In the genomic region with DNA sequence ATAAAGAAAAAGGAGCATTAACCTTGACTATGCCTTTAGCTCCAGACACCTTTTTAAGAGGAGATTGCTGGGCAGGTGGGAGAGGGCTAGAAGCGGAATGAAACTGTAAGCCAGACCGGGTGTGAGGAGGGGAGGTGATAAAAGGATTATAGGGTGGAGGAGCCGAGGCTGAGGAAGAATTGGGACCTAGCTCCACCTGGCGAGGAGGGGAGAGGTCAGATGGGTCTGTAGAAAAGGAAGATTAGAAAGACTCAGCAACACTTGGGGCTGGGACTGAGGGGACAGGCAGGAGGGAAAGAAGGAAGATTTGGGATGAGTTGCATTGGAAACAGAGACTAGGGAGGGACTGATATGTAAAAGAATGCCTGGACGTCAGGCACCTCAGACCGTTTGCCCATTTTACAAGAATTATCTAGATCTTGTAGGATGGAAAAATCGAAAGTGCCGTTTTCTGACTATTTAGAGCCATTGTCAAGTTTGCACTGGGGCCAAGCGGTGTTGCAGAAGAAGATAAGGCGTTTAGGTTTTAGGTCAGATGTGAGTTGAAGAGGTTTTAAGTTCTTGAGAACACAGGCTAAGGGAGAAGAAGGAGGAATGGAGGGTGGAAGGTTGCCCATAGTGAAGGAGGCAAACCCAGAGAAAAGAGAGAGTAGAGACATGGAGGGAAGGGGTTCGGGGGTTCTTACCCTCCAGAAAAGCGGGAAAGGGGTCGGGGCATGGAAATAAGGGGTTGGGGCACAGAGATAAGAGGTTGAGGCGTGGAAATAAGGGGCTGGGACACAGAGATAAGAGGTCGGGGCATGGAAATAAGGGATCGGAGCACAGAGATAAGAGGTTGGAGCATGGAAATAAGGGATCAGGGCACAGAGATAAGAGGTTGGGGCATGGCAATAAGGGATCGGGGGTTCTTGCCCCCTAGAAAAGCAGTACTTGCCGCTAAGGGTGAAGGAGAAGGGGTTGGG, we compare ENCODE assay signal across 1 cellular context.
TF ChIP-seq lines count a peak whose summit lies in the region.
"Not testable (repeated sequence)": the region's sequence is repeated elsewhere in the genome, so short reads cannot be mapped to it uniquely, and the experiment has no call there.

No MANE protein-coding gene starts in this region.

TF ChIP-seq in K562, 482 proteins besides CTCF, POLR2A, EP300 and RAD21 (continued from another document and continues in another):
- TF ChIP-seq, protein P1, sequence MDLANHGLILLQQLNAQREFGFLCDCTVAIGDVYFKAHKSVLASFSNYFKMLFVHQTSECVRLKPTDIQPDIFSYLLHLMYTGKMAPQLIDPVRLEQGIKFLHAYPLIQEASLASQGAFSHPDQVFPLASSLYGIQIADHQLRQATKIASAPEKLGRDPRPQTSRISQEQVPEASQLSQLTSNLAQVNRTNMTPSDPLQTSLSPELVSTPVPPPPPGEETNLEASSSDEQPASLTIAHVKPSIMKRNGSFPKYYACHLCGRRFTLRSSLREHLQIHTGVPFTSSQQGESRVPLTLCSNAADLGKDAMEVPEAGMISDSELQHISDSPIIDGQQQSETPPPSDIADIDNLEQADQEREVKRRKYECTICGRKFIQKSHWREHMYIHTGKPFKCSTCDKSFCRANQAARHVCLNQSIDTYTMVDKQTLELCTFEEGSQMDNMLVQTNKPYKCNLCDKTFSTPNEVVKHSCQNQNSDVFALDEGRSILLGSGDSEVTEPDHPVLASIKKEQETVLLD (IDR thresholded peaks at IDR 0.05) = peak; percentile 62; the same call in 1 of the 2 replicates
- TF ChIP-seq, protein P2, sequence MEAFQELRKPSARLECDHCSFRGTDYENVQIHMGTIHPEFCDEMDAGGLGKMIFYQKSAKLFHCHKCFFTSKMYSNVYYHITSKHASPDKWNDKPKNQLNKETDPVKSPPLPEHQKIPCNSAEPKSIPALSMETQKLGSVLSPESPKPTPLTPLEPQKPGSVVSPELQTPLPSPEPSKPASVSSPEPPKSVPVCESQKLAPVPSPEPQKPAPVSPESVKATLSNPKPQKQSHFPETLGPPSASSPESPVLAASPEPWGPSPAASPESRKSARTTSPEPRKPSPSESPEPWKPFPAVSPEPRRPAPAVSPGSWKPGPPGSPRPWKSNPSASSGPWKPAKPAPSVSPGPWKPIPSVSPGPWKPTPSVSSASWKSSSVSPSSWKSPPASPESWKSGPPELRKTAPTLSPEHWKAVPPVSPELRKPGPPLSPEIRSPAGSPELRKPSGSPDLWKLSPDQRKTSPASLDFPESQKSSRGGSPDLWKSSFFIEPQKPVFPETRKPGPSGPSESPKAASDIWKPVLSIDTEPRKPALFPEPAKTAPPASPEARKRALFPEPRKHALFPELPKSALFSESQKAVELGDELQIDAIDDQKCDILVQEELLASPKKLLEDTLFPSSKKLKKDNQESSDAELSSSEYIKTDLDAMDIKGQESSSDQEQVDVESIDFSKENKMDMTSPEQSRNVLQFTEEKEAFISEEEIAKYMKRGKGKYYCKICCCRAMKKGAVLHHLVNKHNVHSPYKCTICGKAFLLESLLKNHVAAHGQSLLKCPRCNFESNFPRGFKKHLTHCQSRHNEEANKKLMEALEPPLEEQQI (IDR thresholded peaks at IDR 0.05) = peak; percentile 93
- TF ChIP-seq HDAC1 (IDR thresholded peaks at IDR 0.05) (peak in 1 of 2 experiments; percentile 64; a peak in 2 of 4 replicates), KHSRP (IDR thresholded peaks at IDR 0.05) (peak; percentile 76), MTA1 (IDR thresholded peaks at IDR 0.05; ENCODE audit: borderline replicate concordance) (peak; percentile 85), TEAD4 (IDR thresholded peaks at IDR 0.05; ENCODE audit: low read length) (peak; percentile 86), NCOA4 (IDR thresholded peaks at IDR 0.05; ENCODE audit: partially characterized antibody) (peak; percentile 29), HDAC3 (IDR thresholded peaks at IDR 0.05; ENCODE audit: borderline replicate concordance, partially characterized antibody) (peak; percentile 34), FOXM1 (IDR thresholded peaks at IDR 0.05; ENCODE audit: low read depth) (peak; percentile 92), SMARCC2 (IDR thresholded peaks at IDR 0.05; ENCODE audit: low read depth) (peak; percentile 80; the same call in 1 of the 2 replicates), CBFA2T2 (conservative IDR thresholded peaks at IDR 0.05) (peak; percentile 96), SMC3 (conservative IDR thresholded peaks at IDR 0.05; ENCODE audit: insufficient read depth, low read depth, low read length) (0 out of 2 replicates have a peak, but pooled peaks have one; percentile 19), ARID1B (IDR thresholded peaks at IDR 0.05) (peak; percentile 99), DIDO1 (tag; IDR thresholded peaks at IDR 0.05; ENCODE audit: low read depth) (0 out of 2 replicates have a peak, but pooled peaks have one; percentile 27), NFIC (IDR thresholded peaks at IDR 0.05) (peak; percentile 87), SOX6 (IDR thresholded peaks at IDR 0.05) (peak; percentile 73)
- TF ChIP-seq, protein P3, sequence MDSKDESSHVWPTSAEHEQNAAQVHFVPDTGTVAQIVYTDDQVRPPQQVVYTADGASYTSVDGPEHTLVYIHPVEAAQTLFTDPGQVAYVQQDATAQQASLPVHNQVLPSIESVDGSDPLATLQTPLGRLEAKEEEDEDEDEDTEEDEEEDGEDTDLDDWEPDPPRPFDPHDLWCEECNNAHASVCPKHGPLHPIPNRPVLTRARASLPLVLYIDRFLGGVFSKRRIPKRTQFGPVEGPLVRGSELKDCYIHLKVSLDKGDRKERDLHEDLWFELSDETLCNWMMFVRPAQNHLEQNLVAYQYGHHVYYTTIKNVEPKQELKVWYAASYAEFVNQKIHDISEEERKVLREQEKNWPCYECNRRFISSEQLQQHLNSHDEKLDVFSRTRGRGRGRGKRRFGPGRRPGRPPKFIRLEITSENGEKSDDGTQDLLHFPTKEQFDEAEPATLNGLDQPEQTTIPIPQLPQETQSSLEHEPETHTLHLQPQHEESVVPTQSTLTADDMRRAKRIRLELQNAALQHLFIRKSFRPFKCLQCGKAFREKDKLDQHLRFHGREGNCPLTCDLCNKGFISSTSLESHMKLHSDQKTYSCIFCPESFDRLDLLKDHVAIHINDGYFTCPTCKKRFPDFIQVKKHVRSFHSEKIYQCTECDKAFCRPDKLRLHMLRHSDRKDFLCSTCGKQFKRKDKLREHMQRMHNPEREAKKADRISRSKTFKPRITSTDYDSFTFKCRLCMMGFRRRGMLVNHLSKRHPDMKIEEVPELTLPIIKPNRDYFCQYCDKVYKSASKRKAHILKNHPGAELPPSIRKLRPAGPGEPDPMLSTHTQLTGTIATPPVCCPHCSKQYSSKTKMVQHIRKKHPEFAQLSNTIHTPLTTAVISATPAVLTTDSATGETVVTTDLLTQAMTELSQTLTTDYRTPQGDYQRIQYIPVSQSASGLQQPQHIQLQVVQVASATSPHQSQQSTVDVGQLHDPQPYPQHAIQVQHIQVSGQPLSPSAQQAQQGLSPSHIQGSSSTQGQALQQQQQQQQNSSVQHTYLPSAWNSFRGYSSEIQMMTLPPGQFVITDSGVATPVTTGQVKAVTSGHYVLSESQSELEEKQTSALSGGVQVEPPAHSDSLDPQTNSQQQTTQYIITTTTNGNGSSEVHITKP (IDR thresholded peaks at IDR 0.05; ENCODE audit: partially characterized antibody) = peak; percentile 27
- TF ChIP-seq, protein P4, sequence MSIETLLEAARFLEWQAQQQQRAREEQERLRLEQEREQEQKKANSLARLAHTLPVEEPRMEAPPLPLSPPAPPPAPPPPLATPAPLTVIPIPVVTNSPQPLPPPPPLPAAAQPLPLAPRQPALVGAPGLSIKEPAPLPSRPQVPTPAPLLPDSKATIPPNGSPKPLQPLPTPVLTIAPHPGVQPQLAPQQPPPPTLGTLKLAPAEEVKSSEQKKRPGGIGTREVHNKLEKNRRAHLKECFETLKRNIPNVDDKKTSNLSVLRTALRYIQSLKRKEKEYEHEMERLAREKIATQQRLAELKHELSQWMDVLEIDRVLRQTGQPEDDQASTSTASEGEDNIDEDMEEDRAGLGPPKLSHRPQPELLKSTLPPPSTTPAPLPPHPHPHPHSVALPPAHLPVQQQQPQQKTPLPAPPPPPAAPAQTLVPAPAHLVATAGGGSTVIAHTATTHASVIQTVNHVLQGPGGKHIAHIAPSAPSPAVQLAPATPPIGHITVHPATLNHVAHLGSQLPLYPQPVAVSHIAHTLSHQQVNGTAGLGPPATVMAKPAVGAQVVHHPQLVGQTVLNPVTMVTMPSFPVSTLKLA (conservative IDR thresholded peaks at IDR 0.05) = peak in 1 of 2 experiments; percentile 44; a peak in 1 of 4 replicates
- TF ChIP-seq, protein P5, sequence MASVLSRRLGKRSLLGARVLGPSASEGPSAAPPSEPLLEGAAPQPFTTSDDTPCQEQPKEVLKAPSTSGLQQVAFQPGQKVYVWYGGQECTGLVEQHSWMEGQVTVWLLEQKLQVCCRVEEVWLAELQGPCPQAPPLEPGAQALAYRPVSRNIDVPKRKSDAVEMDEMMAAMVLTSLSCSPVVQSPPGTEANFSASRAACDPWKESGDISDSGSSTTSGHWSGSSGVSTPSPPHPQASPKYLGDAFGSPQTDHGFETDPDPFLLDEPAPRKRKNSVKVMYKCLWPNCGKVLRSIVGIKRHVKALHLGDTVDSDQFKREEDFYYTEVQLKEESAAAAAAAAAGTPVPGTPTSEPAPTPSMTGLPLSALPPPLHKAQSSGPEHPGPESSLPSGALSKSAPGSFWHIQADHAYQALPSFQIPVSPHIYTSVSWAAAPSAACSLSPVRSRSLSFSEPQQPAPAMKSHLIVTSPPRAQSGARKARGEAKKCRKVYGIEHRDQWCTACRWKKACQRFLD (CRISPR knock-in tag; IDR thresholded peaks at IDR 0.05) = 0 out of 2 replicates have a peak, but pooled peaks have one; percentile 28
- TF ChIP-seq, protein P6, sequence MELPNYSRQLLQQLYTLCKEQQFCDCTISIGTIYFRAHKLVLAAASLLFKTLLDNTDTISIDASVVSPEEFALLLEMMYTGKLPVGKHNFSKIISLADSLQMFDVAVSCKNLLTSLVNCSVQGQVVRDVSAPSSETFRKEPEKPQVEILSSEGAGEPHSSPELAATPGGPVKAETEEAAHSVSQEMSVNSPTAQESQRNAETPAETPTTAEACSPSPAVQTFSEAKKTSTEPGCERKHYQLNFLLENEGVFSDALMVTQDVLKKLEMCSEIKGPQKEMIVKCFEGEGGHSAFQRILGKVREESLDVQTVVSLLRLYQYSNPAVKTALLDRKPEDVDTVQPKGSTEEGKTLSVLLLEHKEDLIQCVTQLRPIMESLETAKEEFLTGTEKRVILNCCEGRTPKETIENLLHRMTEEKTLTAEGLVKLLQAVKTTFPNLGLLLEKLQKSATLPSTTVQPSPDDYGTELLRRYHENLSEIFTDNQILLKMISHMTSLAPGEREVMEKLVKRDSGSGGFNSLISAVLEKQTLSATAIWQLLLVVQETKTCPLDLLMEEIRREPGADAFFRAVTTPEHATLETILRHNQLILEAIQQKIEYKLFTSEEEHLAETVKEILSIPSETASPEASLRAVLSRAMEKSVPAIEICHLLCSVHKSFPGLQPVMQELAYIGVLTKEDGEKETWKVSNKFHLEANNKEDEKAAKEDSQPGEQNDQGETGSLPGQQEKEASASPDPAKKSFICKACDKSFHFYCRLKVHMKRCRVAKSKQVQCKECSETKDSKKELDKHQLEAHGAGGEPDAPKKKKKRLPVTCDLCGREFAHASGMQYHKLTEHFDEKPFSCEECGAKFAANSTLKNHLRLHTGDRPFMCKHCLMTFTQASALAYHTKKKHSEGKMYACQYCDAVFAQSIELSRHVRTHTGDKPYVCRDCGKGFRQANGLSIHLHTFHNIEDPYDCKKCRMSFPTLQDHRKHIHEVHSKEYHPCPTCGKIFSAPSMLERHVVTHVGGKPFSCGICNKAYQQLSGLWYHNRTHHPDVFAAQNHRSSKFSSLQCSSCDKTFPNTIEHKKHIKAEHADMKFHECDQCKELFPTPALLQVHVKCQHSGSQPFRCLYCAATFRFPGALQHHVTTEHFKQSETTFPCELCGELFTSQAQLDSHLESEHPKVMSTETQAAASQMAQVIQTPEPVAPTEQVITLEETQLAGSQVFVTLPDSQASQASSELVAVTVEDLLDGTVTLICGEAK (IDR thresholded peaks at IDR 0.05) = 0 out of 2 replicates have a peak, but pooled peaks have one; percentile 12
- TF ChIP-seq, protein P6 (CRISPR knock-in tag; IDR thresholded peaks at IDR 0.05) = not testable (repeated sequence)
- TF ChIP-seq TEAD4 (CRISPR knock-in tag; IDR thresholded peaks at IDR 0.05; ENCODE audit: borderline replicate concordance); FOXM1 (CRISPR knock-in tag; IDR thresholded peaks at IDR 0.05; ENCODE audit: low read depth): not testable (repeated sequence)
- TF ChIP-seq, protein P7, sequence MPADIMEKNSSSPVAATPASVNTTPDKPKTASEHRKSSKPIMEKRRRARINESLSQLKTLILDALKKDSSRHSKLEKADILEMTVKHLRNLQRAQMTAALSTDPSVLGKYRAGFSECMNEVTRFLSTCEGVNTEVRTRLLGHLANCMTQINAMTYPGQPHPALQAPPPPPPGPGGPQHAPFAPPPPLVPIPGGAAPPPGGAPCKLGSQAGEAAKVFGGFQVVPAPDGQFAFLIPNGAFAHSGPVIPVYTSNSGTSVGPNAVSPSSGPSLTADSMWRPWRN (IDR thresholded peaks at IDR 0.05; ENCODE audit: low read depth) = peak; percentile 86
